In genomic region chr7:521221-522070, GRCh38 we compare ENCODE assay signal across 9 cellular contexts. TPM values are rescaled to one million over a fixed set of nuclear protein-coding genes. Genes with fewer than 3 reads are reported as not detected.
DNase-seq lines count a peak whose midpoint lies in the region; ATAC-seq and TF ChIP-seq lines count a peak whose summit lies in the region.
"Had no signal": no experiment of that assay in that cellular context is flagged by ENCODE, and none has a peak within 500 bp of the region (broad histone marks: within the 10 kb centered on the region; RNA-seq: fewer than 3 reads in every experiment).

No MANE protein-coding gene starts in this region.

- H3K9me2 ChIP-seq in OCI-LY7 (ENCODE audit: insufficient read depth, low read length) = no peaks in the 10 kb centered on the region

- no peaks in the 10 kb centered on the region for H3K79me2 ChIP-seq in OCI-LY7 (ENCODE audit: insufficient read depth, low read depth, low read length)

- no TSS peak for BruUV-seq in OCI-LY7 (replicated peaks; lab: Mats Ljungman, UMichigan)

- H3K4me3 ChIP-seq in endocrine pancreas (ENCODE audit: control insufficient read depth, insufficient read depth, low read length) (no peak overlapping the region), OCI-LY7 (ENCODE audit: low read depth, low read length, poor library complexity, severe bottlenecking) (no peak overlapping the region)
- no peak overlapping the region for H3K4me3 ChIP-seq in naive thymus-derived CD4-positive, alpha-beta T cell (ENCODE audit: low read length)

- no peak overlapping the region for H3K4me2 ChIP-seq in OCI-LY7 (ENCODE audit: low read length)

- no peak for ATAC-seq in naive thymus-derived CD4-positive, alpha-beta T cell
- no peak for ATAC-seq in GM19035 (IDR thresholded peaks at IDR 0.05; ENCODE audit: unreplicated experiment)

- no peaks in the 10 kb centered on the region for H3K4me1 ChIP-seq in endocrine pancreas (ENCODE audit: control insufficient read depth, insufficient read depth, low read length)
- peaks cover 0 to 30% of the 10 kb centered on the region in 2 donors for H3K4me1 ChIP-seq in naive thymus-derived CD4-positive, alpha-beta T cell (ENCODE audit: control insufficient read depth in 2 of 2, insufficient read depth in 2 of 2, low read length in 2 of 2)
- H3K4me1 ChIP-seq in OCI-LY7 (ENCODE audit: insufficient read depth, low read length, poor library complexity, severe bottlenecking) = no peaks in the 10 kb centered on the region

- peaks cover 0 to 17% (median 12%) of the 10 kb centered on the region in 7 donors for H3K4me1 Mint-ChIP-seq in naive thymus-derived CD4-positive, alpha-beta T cell

- peak overlapping the region; percentile 24 for H3K9ac ChIP-seq in endocrine pancreas (ENCODE audit: control insufficient read depth, insufficient read depth, low read length)

- no peaks in the 10 kb centered on the region for H3K36me3 Mint-ChIP-seq in naive thymus-derived CD4-positive, alpha-beta T cell

- peaks cover 11 to 47% (median 20%) of the 10 kb centered on the region in 5 donors for H3K27me3 Mint-ChIP-seq in naive thymus-derived CD4-positive, alpha-beta T cell

- no peaks in the 10 kb centered on the region; the same call in 1 of the 2 replicates for H4K20me1 ChIP-seq in OCI-LY7 (ENCODE audit: insufficient read depth, low read length)

- H3K27ac ChIP-seq in naive thymus-derived CD4-positive, alpha-beta T cell (ENCODE audit: low read depth, low read length) = no peak overlapping the region
- no peak overlapping the region for H3K27ac ChIP-seq in OCI-LY7 (ENCODE audit: low read depth, low read length, poor library complexity, severe bottlenecking)

- DNase-seq in NCI-H1417 (lab: John Stamatoyannopoulos, UW) (peak in 2 of 3 experiments; percentile 59 to 77), NCI-H1417 treated with DMSO at 0.1 percent for 48 hours (lab: John Stamatoyannopoulos, UW) (no peak), OCI-M1 (lab: John Stamatoyannopoulos, UW) (peak; percentile 59), NCI-H2029 treated with DMSO at 0.1 percent for 48 hours (lab: John Stamatoyannopoulos, UW) (no peak), OCI-LY7 (ENCODE audit: low spot score) (no peak)
- no peak for DNase-seq in naive thymus-derived CD4-positive, alpha-beta T cell

- CTCF ChIA-PET in naive thymus-derived CD4-positive, alpha-beta T cell (lab: Charles Lee) = no interaction called here
- CTCF ChIA-PET in OCI-LY7 (lab: Charles Lee; ENCODE audit: unreplicated experiment) = no interaction called here

- no peaks in the 10 kb centered on the region for H3K9me3 Mint-ChIP-seq in naive thymus-derived CD4-positive, alpha-beta T cell
- H3K9me3 Mint-ChIP-seq: T-helper 1 cell treated with Interleukin-12 subunit alpha and Interleukin-12 subunit beta and Interleukin-4 antibody, amounts not matched to agents 30 μg/mL and 1 μg/mL, for 36 hours had no signal

- H3K27me3 ChIP-seq in endocrine pancreas (ENCODE audit: control insufficient read depth, insufficient read depth, low read length) = no peaks in the 10 kb centered on the region
- peaks cover 0 to 16% of the 10 kb centered on the region in 2 donors for H3K27me3 ChIP-seq in naive thymus-derived CD4-positive, alpha-beta T cell (ENCODE audit: control insufficient read depth in 2 of 2, insufficient read depth in 2 of 2, low read length in 2 of 2)

- H3K4me3 Mint-ChIP-seq in naive thymus-derived CD4-positive, alpha-beta T cell = peak overlapping the region; percentile 21 to 78 (median 60)
- H3K4me3 Mint-ChIP-seq: T-helper 1 cell treated with Interleukin-12 subunit alpha and Interleukin-12 subunit beta and Interleukin-4 antibody, amounts not matched to agents 30 μg/mL and 1 μg/mL, for 36 hours had no signal

- TF ChIP-seq CTCF in OCI-LY7 (conservative IDR thresholded peaks at IDR 0.05; ENCODE audit: low read length) = no peak

- POLR2A ChIA-PET in naive thymus-derived CD4-positive, alpha-beta T cell (lab: Charles Lee) = no interaction called here
- POLR2A ChIA-PET in OCI-LY7 (lab: Charles Lee) = no interaction called here

- H3K9me3 ChIP-seq in endocrine pancreas (ENCODE audit: control insufficient read depth, low read length) (no peaks in the 10 kb centered on the region), OCI-LY7 (ENCODE audit: low read length) (no peaks in the 10 kb centered on the region)
- no peaks in the 10 kb centered on the region for H3K9me3 ChIP-seq in naive thymus-derived CD4-positive, alpha-beta T cell (ENCODE audit: control insufficient read depth in 2 of 3, low read length in 3 of 3)

- H2AFZ ChIP-seq in OCI-LY7 (ENCODE audit: low read length) = no peak overlapping the region

- H3K36me3 ChIP-seq in endocrine pancreas (ENCODE audit: control insufficient read depth, insufficient read depth, low read length) (no peaks in the 10 kb centered on the region), OCI-LY7 (ENCODE audit: insufficient read depth, low read length) (no peaks in the 10 kb centered on the region)
- H3K36me3 ChIP-seq in naive thymus-derived CD4-positive, alpha-beta T cell (ENCODE audit: control insufficient read depth in 2 of 3, insufficient read depth in 3 of 3, low read length in 3 of 3) = no peaks in the 10 kb centered on the region

- peak overlapping the region in 1 of 9 donors; percentile 29 for H3K27ac Mint-ChIP-seq in naive thymus-derived CD4-positive, alpha-beta T cell
- H3K27ac Mint-ChIP-seq: T-helper 1 cell treated with Interleukin-12 subunit alpha and Interleukin-12 subunit beta and Interleukin-4 antibody, amounts not matched to agents 30 μg/mL and 1 μg/mL, for 36 hours had no signal

- intact Hi-C loops in naive thymus-derived CD4-positive, alpha-beta T cell (cut with micrococcal nuclease) = loop anchor here (5.0 to 10.0 kb wide), 4 partner anchors 61 to 716 kb away; no protein-coding TSS in a partner anchor
- intact Hi-C loops in OCI-LY7 (cut with micrococcal nuclease; ENCODE audit: unreplicated experiment) = no loop called here

RNA-seq across cellular contexts. Expression of gene PDGFA, which starts 1.8 kb away (rescaled TPM):
- total RNA-seq in naive thymus-derived CD4-positive, alpha-beta T cell = 1 to 10 TPM in 2 of 5 experiments, under 1 TPM in 2, not detected in 1; 0.16 to 2.6 (median 1.1) TPM
- polyA plus RNA-seq in naive thymus-derived CD4-positive, alpha-beta T cell = not detected
- total RNA-seq in OCI-LY7 (2014; rRNA removed; shearing (Covaris generic)) = not detected in 2 replicates
- not detected in 2 replicates for total RNA-seq in OCI-LY7 (2022)

Comparison
In these comparisons a context has a peak if more than half of its experiments do, and no peak if none do; other contexts are left out.
1. DNase-seq: peak in NCI-H1417 (2 of 3) and OCI-M1 (single experiment); none in NCI-H1417 treated with DMSO at 0.1 percent for 48 hours (single experiment), naive thymus-derived CD4-positive, alpha-beta T cell (0 of 9), NCI-H2029 treated with DMSO at 0.1 percent for 48 hours (single experiment) and OCI-LY7 (single experiment).